Comparison of ENCODE assay signal across 21 cellular contexts in genomic region chr3:128402998-128403397, GRCh38.
A peak's percentile ranks its signal among the peaks of the same experiment; 100 is the strongest.
DNase-seq lines count a peak whose midpoint lies in the region; ATAC-seq and TF ChIP-seq lines count a peak whose summit lies in the region.
"Had no signal": no experiment of that assay in that cellular context is flagged by ENCODE, and none has a peak within 500 bp of the region (broad histone marks: within the 10 kb centered on the region; RNA-seq: fewer than 3 reads in every experiment).

No MANE protein-coding gene starts in this region.

- DNase-seq in NCI-H1417 (lab: John Stamatoyannopoulos, UW) (peak in 2 of 3 experiments; percentile 58 to 79), NCI-H1417 treated with DMSO at 0.1 percent for 48 hours (lab: John Stamatoyannopoulos, UW) (no peak), COLO668 (lab: John Stamatoyannopoulos, UW; ENCODE audit: unreplicated experiment) (peak; percentile 30), Panc1 (ENCODE audit: low read depth, low spot score) (no peak), neuronal stem cell (ENCODE audit: low spot score) (no peak), SIG-M5 treated with dmso at 0.1 percent for 504 hours (lab: John Stamatoyannopoulos, UW; ENCODE audit: unreplicated experiment) (no peak)
- DNase-seq in activated CD8-positive, alpha-beta memory T cell treated with anti-CD3 and anti-CD28 coated beads, Interleukin-2, amount 10 ng/mL, durations not matched to agents 7 days and 5 days: no peak
- DNase-seq: Calu3; CD4-positive, alpha-beta memory T cell; DMS153; H7; HFFc6; Kasumi-1; NCI-H1436; NCI-H2029; NK-92 treated with Interleukin-12 subunit alpha and Interleukin-12 subunit beta, amount 100 ng/mL, for 24 hours; Peyer's patch; SJCRH30 had no signal

- peak overlapping the region; percentile 59; the same call in 1 of the 2 replicates for H3K27ac ChIP-seq in Panc1 (ENCODE audit: low read length)
- H3K27ac ChIP-seq in neuronal stem cell (replicated peaks; ENCODE audit: low read length): no peak overlapping the region
- H3K27ac ChIP-seq: 22Rv1; BLaER1 treated with 17β-estradiol and CSF1 and Interleukin-3, amounts not matched to agents 10 nM and 100 nM; Peyer's patch; SJCRH30 had no signal

- peak overlapping the region; percentile 85 for H3K4ac ChIP-seq in neuronal stem cell (ENCODE audit: low read length)

- peak overlapping the region; percentile 90 for H2AK5ac ChIP-seq in neuronal stem cell (ENCODE audit: low read depth, low read length)

- H3K4me3 ChIP-seq in Panc1 (ENCODE audit: low read depth in 2 of 2, low read length in 2 of 2) (no peak overlapping the region), neuronal stem cell (ENCODE audit: low read length in 2 of 2) (peak overlapping the region in 1 of 2 donors; percentile 33)
- H3K4me3 ChIP-seq: BLaER1 treated with 17β-estradiol and CSF1 and Interleukin-3, amounts not matched to agents 10 nM and 100 nM; Peyer's patch; SJCRH30 had no signal

- H3K4me3 Mint-ChIP-seq in activated CD8-positive, alpha-beta memory T cell treated with anti-CD3 and anti-CD28 coated beads, Interleukin-2, amount 10 ng/mL, durations not matched to agents 7 days and 5 days: no peak overlapping the region
- H3K4me3 Mint-ChIP-seq: CD4-positive, alpha-beta memory T cell; HFFc6 had no signal

- no peaks in the 10 kb centered on the region for H3K36me3 Mint-ChIP-seq in activated CD8-positive, alpha-beta memory T cell treated with anti-CD3 and anti-CD28 coated beads, Interleukin-2, amount 10 ng/mL, durations not matched to agents 7 days and 5 days

- H3K23ac ChIP-seq in neuronal stem cell (ENCODE audit: low read depth, low read length, poor library complexity): peak overlapping the region; percentile 44

- H3K79me1 ChIP-seq in neuronal stem cell (ENCODE audit: low read depth, low read length): no peaks in the 10 kb centered on the region

- H2BK15ac ChIP-seq in neuronal stem cell (ENCODE audit: low read length): peak overlapping the region; percentile 77

- no peak overlapping the region for H3K4me2 ChIP-seq in neuronal stem cell (ENCODE audit: insufficient read depth, low read length, poor library complexity, severe bottlenecking)
- H3K4me2 ChIP-seq: BLaER1 treated with 17β-estradiol and CSF1 and Interleukin-3, amounts not matched to agents 10 nM and 100 nM had no signal

- no peak for TF ChIP-seq CTCF in Panc1 (IDR thresholded peaks at IDR 0.05)

- POLR2A ChIA-PET in Panc1 (lab: Charles Lee): no interaction called here

- no peak overlapping the region for H4K8ac ChIP-seq in neuronal stem cell (ENCODE audit: low read depth, low read length)

- no peak for ATAC-seq in Panc1
- no peak for ATAC-seq in activated CD8-positive, alpha-beta memory T cell treated with anti-CD3 and anti-CD28 coated beads, Interleukin-2, amount 10 ng/mL, durations not matched to agents 7 days and 5 days
- no peak for ATAC-seq in GM18858 (IDR thresholded peaks at IDR 0.05; ENCODE audit: unreplicated experiment)

- H3K14ac ChIP-seq in neuronal stem cell (ENCODE audit: low read length): peak overlapping the region; percentile 39

- H3K18ac ChIP-seq in neuronal stem cell (ENCODE audit: low read length): peak overlapping the region; percentile 21

- no peaks in the 10 kb centered on the region for H3K9me3 Mint-ChIP-seq in activated CD8-positive, alpha-beta memory T cell treated with anti-CD3 and anti-CD28 coated beads, Interleukin-2, amount 10 ng/mL, durations not matched to agents 7 days and 5 days (ENCODE audit: low read depth)
- H3K9me3 Mint-ChIP-seq: CD4-positive, alpha-beta memory T cell; HFFc6 had no signal

- CTCF ChIA-PET in Panc1 (lab: Charles Lee): no interaction called here
- CTCF ChIA-PET in activated CD8-positive, alpha-beta memory T cell treated with anti-CD3 and anti-CD28 coated beads, Interleukin-2, amount 10 ng/mL, durations not matched to agents 7 days and 5 days (lab: Charles Lee): no interaction called here

- BruUV-seq in Panc1 (replicated peaks; lab: Mats Ljungman, UMichigan): no TSS peak

- no peaks in the 10 kb centered on the region for H3K36me3 ChIP-seq in Panc1 (ENCODE audit: control insufficient read depth, insufficient read depth, low read length)
- H3K36me3 ChIP-seq in neuronal stem cell (replicated peaks in 1 of 2; ENCODE audit: control insufficient read depth in 2 of 2, insufficient read depth in 2 of 2, low read length in 2 of 2): no peaks in the 10 kb centered on the region
- H3K36me3 ChIP-seq: BLaER1 treated with 17β-estradiol and CSF1 and Interleukin-3, amounts not matched to agents 10 nM and 100 nM; Peyer's patch; SJCRH30 had no signal

- H3K27me3 ChIP-seq in Panc1 (ENCODE audit: control insufficient read depth, insufficient read depth, low read length) (no peaks in the 10 kb centered on the region), neuronal stem cell (ENCODE audit: control insufficient read depth in 3 of 3, insufficient read depth in 3 of 3, low read depth in 1 of 3, low read length in 3 of 3) (no peaks in the 10 kb centered on the region)
- H3K27me3 ChIP-seq: BLaER1 treated with 17β-estradiol and CSF1 and Interleukin-3, amounts not matched to agents 10 nM and 100 nM; Peyer's patch; SJCRH30 had no signal

- no CpG with 5 or more reads among the region's 6 CpGs for WGBS in neuronal stem cell (ENCODE audit: extremely low coverage in 2 of 2, insufficient read length in 2 of 2, insufficient replicate concordance in 1 of 2), 2 donors

- no peak overlapping the region for H3K27ac Mint-ChIP-seq in activated CD8-positive, alpha-beta memory T cell treated with anti-CD3 and anti-CD28 coated beads, Interleukin-2, amount 10 ng/mL, durations not matched to agents 7 days and 5 days
- H3K27ac Mint-ChIP-seq: HFFc6 had no signal

- H2BK120ac ChIP-seq in neuronal stem cell (ENCODE audit: low read depth, low read length): peak overlapping the region; percentile 30

- H2AFZ ChIP-seq in neuronal stem cell (ENCODE audit: low read length): no peak overlapping the region

- no peak overlapping the region for H4K91ac ChIP-seq in neuronal stem cell (ENCODE audit: low read depth, low read length, poor library complexity)

- intact Hi-C loops in Panc1 (cut with micrococcal nuclease; ENCODE audit: unreplicated experiment): no loop called here

- in situ Hi-C loops in Panc1 (cut with HindIII; ENCODE audit: low pct_unique_long_range_greater_than_20kb, low sequenced_read_pairs): no loop called here

- H2BK12ac ChIP-seq in neuronal stem cell (ENCODE audit: low read length): no peak overlapping the region

- no peak overlapping the region for H2BK5ac ChIP-seq in neuronal stem cell (ENCODE audit: low read length)

- H3K9ac ChIP-seq in neuronal stem cell (ENCODE audit: low read depth, low read length, poor library complexity): peak overlapping the region; percentile 47
- H3K9ac ChIP-seq: BLaER1 treated with 17β-estradiol and CSF1 and Interleukin-3, amounts not matched to agents 10 nM and 100 nM had no signal

- H3K9me3 ChIP-seq in Panc1 (ENCODE audit: control insufficient read depth, insufficient read depth, low read depth, low read length) (no peaks in the 10 kb centered on the region), neuronal stem cell (replicated peaks in 1 of 2; ENCODE audit: control insufficient read depth in 2 of 2, insufficient read depth in 1 of 2, low read depth in 1 of 2, low read length in 2 of 2) (no peaks in the 10 kb centered on the region)
- H3K9me3 ChIP-seq: BLaER1 treated with 17β-estradiol and CSF1 and Interleukin-3, amounts not matched to agents 10 nM and 100 nM; Peyer's patch; SJCRH30 had no signal

- H3K4me1 ChIP-seq in Panc1 (ENCODE audit: control insufficient read depth, insufficient read depth, low read length) (no peaks in the 10 kb centered on the region), neuronal stem cell (ENCODE audit: control insufficient read depth in 2 of 2, insufficient read depth in 1 of 2, low read depth in 1 of 2, low read length in 2 of 2) (peaks cover 17 to 28% of the 10 kb centered on the region in 2 donors)

- H3K4me1 Mint-ChIP-seq in activated CD8-positive, alpha-beta memory T cell treated with anti-CD3 and anti-CD28 coated beads, Interleukin-2, amount 10 ng/mL, durations not matched to agents 7 days and 5 days: no peaks in the 10 kb centered on the region

- no peaks in the 10 kb centered on the region for H3K27me3 Mint-ChIP-seq in activated CD8-positive, alpha-beta memory T cell treated with anti-CD3 and anti-CD28 coated beads, Interleukin-2, amount 10 ng/mL, durations not matched to agents 7 days and 5 days
- H3K27me3 Mint-ChIP-seq: CD4-positive, alpha-beta memory T cell had no signal

Comparison
In these comparisons a context has a peak if more than half of its experiments do, and no peak if none do; other contexts are left out.
1. DNase-seq: peak in NCI-H1417 (2 of 3) and COLO668 (single experiment); none in NCI-H1417 treated with DMSO at 0.1 percent for 48 hours (single experiment), Panc1 (single experiment), neuronal stem cell (single experiment), activated CD8-positive, alpha-beta memory T cell treated with anti-CD3 and anti-CD28 coated beads, Interleukin-2, amount 10 ng/mL, durations not matched to agents 7 days and 5 days (single experiment) and SIG-M5 treated with dmso at 0.1 percent for 504 hours (single experiment).